10 cellular contexts compared by ENCODE assay signal in the genomic region with DNA sequence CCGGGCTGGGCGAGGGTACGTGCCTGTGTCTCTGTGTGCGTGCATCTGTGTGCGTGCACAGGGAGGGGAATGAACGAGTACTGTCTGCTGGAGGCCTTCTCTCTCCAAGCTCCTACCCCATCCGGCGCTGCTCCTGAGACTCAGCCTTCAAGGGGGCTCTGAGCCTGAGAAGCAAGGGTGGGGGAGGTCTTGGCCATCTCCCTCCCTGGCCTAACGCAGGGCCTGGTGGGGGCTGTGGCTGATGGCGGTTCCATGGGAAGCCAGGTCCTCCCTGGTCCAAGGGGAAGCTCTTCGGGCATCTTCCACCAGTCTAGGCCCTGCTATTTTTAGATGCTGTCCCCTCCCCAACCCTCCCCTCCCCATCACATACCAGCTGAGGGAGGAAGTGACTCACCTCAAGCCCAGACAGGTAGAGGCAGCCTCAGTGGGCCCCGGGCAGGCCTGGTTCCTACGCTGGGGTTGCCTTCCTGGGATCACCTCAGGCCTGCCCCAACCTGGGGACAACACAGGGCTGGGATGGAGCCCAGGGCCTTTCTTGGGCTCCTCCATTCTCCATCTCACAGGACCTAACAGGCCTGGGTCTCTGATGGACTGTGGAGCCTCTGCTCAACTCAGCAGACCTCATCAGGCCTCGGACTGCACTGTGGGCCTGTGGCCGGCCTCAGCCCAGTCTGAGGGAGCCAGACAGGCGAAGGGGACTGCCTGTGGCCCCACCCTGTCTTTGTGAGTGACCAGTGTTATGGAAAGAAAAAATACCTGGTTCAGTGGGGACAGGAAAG. TPM values are rescaled to one million over a fixed set of nuclear protein-coding genes. Genes with fewer than 3 reads are reported as not detected.
DNase-seq lines count a peak whose midpoint lies in the region; ATAC-seq, FAIRE-seq and TF ChIP-seq lines count a peak whose summit lies in the region.
"Had no signal": no experiment of that assay in that cellular context is flagged by ENCODE, and none has a peak within 500 bp of the region (broad histone marks: within the 10 kb centered on the region; RNA-seq: fewer than 3 reads in every experiment).

No MANE protein-coding gene starts in this region.

- POLR2A ChIA-PET in activated CD4-positive, alpha-beta T cell treated with anti-CD3 and anti-CD28 coated beads for 36 hours (lab: Charles Lee) = interaction anchor here (0.7 to 8.2 kb wide), 9 partner anchors 9 to 333 kb away, joined by 3 to 124 read pairs (median 29); a partner anchor contains a TSS

- peak; percentile 67 for DNase-seq in HPDE6-E6E7 (ENCODE audit: extremely low spot score)
- DNase-seq in activated CD4-positive, alpha-beta T cell treated with anti-CD3 and anti-CD28 coated beads for 36 hours = peak; percentile 82
- peak; percentile 93 for DNase-seq in bronchial epithelial cell (ENCODE audit: low read depth)
- peak in 2 of 3 experiments; percentile 55 to 57 for DNase-seq in stimulated activated CD4-positive, alpha-beta T cell treated with anti-CD3 and anti-CD28 coated beads, TNF-alpha, amount 100 ng/mL, for 4 hours (ENCODE audit: low read depth in 3 of 3)
- no peak for DNase-seq in HK-2 (ENCODE audit: unreplicated experiment)
- no peak for DNase-seq in SJCRH30
- DNase-seq: anterior cingulate cortex, NCI-H345 had no signal

- peak overlapping the region; percentile 84 for H3K4me3 Mint-ChIP-seq in activated CD4-positive, alpha-beta T cell treated with anti-CD3 and anti-CD28 coated beads for 36 hours

- H3K9me3 ChIP-seq in SJCRH30 (replicated peaks) = no peaks in the 10 kb centered on the region

- H3K4me3 ChIP-seq in bronchial epithelial cell (ENCODE audit: low read depth, low read length) (no peak overlapping the region), SJCRH30 (no peak overlapping the region)

- H3K27me3 ChIP-seq in bronchial epithelial cell (ENCODE audit: control insufficient read depth, insufficient read depth, low read length) (no peaks in the 10 kb centered on the region), SJCRH30 (no peaks in the 10 kb centered on the region)

- CTCF ChIA-PET in activated CD4-positive, alpha-beta T cell treated with anti-CD3 and anti-CD28 coated beads for 36 hours (lab: Charles Lee) = interaction anchor here (0.5 to 4.2 kb wide), 4 partner anchors 14 to 614 kb away, joined by 3 to 20 read pairs (median 4); no protein-coding TSS in a partner anchor

- H3K27ac ChIP-seq in SJCRH30 = no peak overlapping the region

- TF ChIP-seq CTCF in bronchial epithelial cell (IDR thresholded peaks at IDR 0.05; ENCODE audit: insufficient read depth, low read length, severe bottlenecking) = no peak

- H3K36me3 ChIP-seq in bronchial epithelial cell (ENCODE audit: control insufficient read depth, insufficient read depth, low read length) (no peaks in the 10 kb centered on the region), SJCRH30 (no peaks in the 10 kb centered on the region)

- H3K27ac Mint-ChIP-seq in activated CD4-positive, alpha-beta T cell treated with anti-CD3 and anti-CD28 coated beads for 36 hours = peak overlapping the region; percentile 100

- H3K36me3 Mint-ChIP-seq in activated CD4-positive, alpha-beta T cell treated with anti-CD3 and anti-CD28 coated beads for 36 hours (ENCODE audit: low read depth) = peaks cover 17% of the 10 kb centered on the region

- H3K27me3 Mint-ChIP-seq in activated CD4-positive, alpha-beta T cell treated with anti-CD3 and anti-CD28 coated beads for 36 hours = no peaks in the 10 kb centered on the region

- H3K9me3 Mint-ChIP-seq in activated CD4-positive, alpha-beta T cell treated with anti-CD3 and anti-CD28 coated beads for 36 hours (ENCODE audit: low read depth) = peaks cover 3% of the 10 kb centered on the region

- H3K4me1 ChIP-seq in SJCRH30 = peaks cover 28% of the 10 kb centered on the region

- peaks cover 65% of the 10 kb centered on the region for H3K4me1 Mint-ChIP-seq in activated CD4-positive, alpha-beta T cell treated with anti-CD3 and anti-CD28 coated beads for 36 hours

- peak; percentile 5 for ATAC-seq in activated CD4-positive, alpha-beta T cell treated with anti-CD3 and anti-CD28 coated beads for 36 hours
- ATAC-seq in HG03045 (IDR thresholded peaks at IDR 0.05; ENCODE audit: unreplicated experiment) = no peak
- no peak for ATAC-seq in GM18519 (IDR thresholded peaks at IDR 0.05; ENCODE audit: low FRiP score, unreplicated experiment)

- no peak for FAIRE-seq in bronchial epithelial cell (lab: Jason Lieb, UNC)

- intact Hi-C loops in activated CD4-positive, alpha-beta T cell treated with anti-CD3 and anti-CD28 coated beads for 36 hours (cut with DNase I, micrococcal nuclease) = loop anchor here (5.0 kb wide), 2 partner anchors 105 to 555 kb away; a partner anchor contains a TSS

RNA-seq across cellular contexts. Expression of a gene that starts 32.2 kb away (rescaled TPM):
- total RNA-seq in activated CD4-positive, alpha-beta T cell treated with anti-CD3 and anti-CD28 coated beads for 36 hours = 10 to 100 TPM; 19.7 to 21.9 TPM
- 21.6 and 26.6 TPM in 2 replicates for total RNA-seq in bronchial epithelial cell
- 20.8 and 22.3 TPM in 2 replicates for total RNA-seq in SJCRH30 (2014; rRNA removed; shearing (Covaris generic))

RNA-seq across cellular contexts. Expression of a gene that starts 48.7 kb away (rescaled TPM):
- total RNA-seq in activated CD4-positive, alpha-beta T cell treated with anti-CD3 and anti-CD28 coated beads for 36 hours = 1,000 to 10,000 TPM in 1 of 2 experiments, 100 to 1,000 TPM in 1; 750 to 1,039 TPM
- 2,437 and 2,447 TPM in 2 replicates for total RNA-seq in bronchial epithelial cell
- total RNA-seq in SJCRH30 (2014; rRNA removed; shearing (Covaris generic)) = 84.5 and 94.2 TPM in 2 replicates

Comparison
In these comparisons a context has a peak if more than half of its experiments do, and no peak if none do; other contexts are left out.
1. DNase-seq: peak in HPDE6-E6E7 (single experiment), activated CD4-positive, alpha-beta T cell treated with anti-CD3 and anti-CD28 coated beads for 36 hours (single experiment), bronchial epithelial cell (single experiment) and stimulated activated CD4-positive, alpha-beta T cell treated with anti-CD3 and anti-CD28 coated beads, TNF-alpha, amount 100 ng/mL, for 4 hours (2 of 3); none in HK-2 (single experiment) and SJCRH30 (0 of 2).